In the genomic region with DNA sequence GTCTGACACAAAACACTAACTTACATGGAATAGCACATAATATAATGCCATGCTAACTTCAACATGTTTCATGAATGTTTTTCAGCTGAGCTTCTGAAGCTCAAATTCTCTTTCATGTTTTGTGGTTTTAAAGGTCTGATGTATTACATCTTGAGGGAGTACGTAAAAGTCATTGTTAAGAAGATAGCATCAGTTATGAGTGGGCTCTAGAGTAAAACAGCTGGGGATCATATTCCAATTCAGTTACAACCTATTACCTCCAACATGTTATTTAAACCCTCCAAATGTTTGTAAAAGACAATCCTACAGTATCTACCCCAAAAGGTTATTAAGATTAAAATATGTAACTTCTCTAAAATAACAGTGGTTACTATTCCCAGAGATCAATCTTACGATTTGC, we compare ENCODE assay signal across 1 cellular context.
TF ChIP-seq lines count a peak whose summit lies in the region.

No MANE protein-coding gene starts in this region.

TF ChIP-seq in HEK293, 187 proteins besides CTCF, POLR2A, EP300 and RAD21 (continued from another document):
- TF ChIP-seq ZXDB (tag by site-specific recombination; IDR thresholded peaks at IDR 0.05) = peak; percentile 65
- TF ChIP-seq ZNF302 (tag by site-specific recombination; IDR thresholded peaks at IDR 0.05; ENCODE audit: low read depth) = no peak
- 0 out of 2 replicates have a peak, but pooled peaks have one; percentile 15 for TF ChIP-seq ZNF664 (tag by site-specific recombination; IDR thresholded peaks at IDR 0.05)
- no peak for TF ChIP-seq ZNF248 (tag by site-specific recombination; IDR thresholded peaks at IDR 0.05)
- TF ChIP-seq ZNF843 (tag by site-specific recombination; IDR thresholded peaks at IDR 0.05) = peak; percentile 52; the same call in 1 of the 2 replicates
- 0 out of 2 replicates have a peak, but pooled peaks have one; percentile 24 for TF ChIP-seq GLI2 (tag by site-specific recombination; IDR thresholded peaks at IDR 0.05; ENCODE audit: borderline replicate concordance, low read depth)
- TF ChIP-seq ZFHX2 (tag by site-specific recombination; conservative IDR thresholded peaks at IDR 0.05) = no peak
- peak; percentile 38; the same call in 1 of the 2 replicates for TF ChIP-seq OSR2 (tag by site-specific recombination; IDR thresholded peaks at IDR 0.05)
- TF ChIP-seq ZBTB8A (tag by site-specific recombination; IDR thresholded peaks at IDR 0.05) = no peak
- no peak for TF ChIP-seq ZNF23 (tag by site-specific recombination; IDR thresholded peaks at IDR 0.05; ENCODE audit: borderline replicate concordance)
- TF ChIP-seq, protein P1, sequence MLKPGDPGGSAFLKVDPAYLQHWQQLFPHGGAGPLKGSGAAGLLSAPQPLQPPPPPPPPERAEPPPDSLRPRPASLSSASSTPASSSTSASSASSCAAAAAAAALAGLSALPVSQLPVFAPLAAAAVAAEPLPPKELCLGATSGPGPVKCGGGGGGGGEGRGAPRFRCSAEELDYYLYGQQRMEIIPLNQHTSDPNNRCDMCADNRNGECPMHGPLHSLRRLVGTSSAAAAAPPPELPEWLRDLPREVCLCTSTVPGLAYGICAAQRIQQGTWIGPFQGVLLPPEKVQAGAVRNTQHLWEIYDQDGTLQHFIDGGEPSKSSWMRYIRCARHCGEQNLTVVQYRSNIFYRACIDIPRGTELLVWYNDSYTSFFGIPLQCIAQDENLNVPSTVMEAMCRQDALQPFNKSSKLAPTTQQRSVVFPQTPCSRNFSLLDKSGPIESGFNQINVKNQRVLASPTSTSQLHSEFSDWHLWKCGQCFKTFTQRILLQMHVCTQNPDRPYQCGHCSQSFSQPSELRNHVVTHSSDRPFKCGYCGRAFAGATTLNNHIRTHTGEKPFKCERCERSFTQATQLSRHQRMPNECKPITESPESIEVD (tag by site-specific recombination; IDR thresholded peaks at IDR 0.05) = peak; percentile 89
- 0 out of 2 replicates have a peak, but pooled peaks have one; percentile 14 for TF ChIP-seq SP7 (tag by site-specific recombination; IDR thresholded peaks at IDR 0.05)
- no peak for TF ChIP-seq SP3 (tag by site-specific recombination; IDR thresholded peaks at IDR 0.05)
- no peak for TF ChIP-seq KLF8 (tag by site-specific recombination; IDR thresholded peaks at IDR 0.05)
- TF ChIP-seq ZNF138 (tag by site-specific recombination; IDR thresholded peaks at IDR 0.05; ENCODE audit: borderline replicate concordance) = no peak
- no peak for TF ChIP-seq ZNF624 (tag by site-specific recombination; IDR thresholded peaks at IDR 0.05)
- no peak for TF ChIP-seq ZNF239 (tag by site-specific recombination; IDR thresholded peaks at IDR 0.05)
- TF ChIP-seq MZF1 (tag by site-specific recombination; IDR thresholded peaks at IDR 0.05; ENCODE audit: borderline replicate concordance) = 0 out of 2 replicates have a peak, but pooled peaks have one; percentile 58
- TF ChIP-seq, protein P2, sequence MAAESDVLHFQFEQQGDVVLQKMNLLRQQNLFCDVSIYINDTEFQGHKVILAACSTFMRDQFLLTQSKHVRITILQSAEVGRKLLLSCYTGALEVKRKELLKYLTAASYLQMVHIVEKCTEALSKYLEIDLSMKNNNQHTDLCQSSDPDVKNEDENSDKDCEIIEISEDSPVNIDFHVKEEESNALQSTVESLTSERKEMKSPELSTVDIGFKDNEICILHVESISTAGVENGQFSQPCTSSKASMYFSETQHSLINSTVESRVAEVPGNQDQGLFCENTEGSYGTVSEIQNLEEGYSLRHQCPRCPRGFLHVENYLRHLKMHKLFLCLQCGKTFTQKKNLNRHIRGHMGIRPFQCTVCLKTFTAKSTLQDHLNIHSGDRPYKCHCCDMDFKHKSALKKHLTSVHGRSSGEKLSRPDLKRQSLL (tag by site-specific recombination; IDR thresholded peaks at IDR 0.05) = peak; percentile 78; the same call in 1 of the 2 replicates
- TF ChIP-seq ZNF2 (tag by site-specific recombination; IDR thresholded peaks at IDR 0.05) = no peak
- TF ChIP-seq, protein P3, sequence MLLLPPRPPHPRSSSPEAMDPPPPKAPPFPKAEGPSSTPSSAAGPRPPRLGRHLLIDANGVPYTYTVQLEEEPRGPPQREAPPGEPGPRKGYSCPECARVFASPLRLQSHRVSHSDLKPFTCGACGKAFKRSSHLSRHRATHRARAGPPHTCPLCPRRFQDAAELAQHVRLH (tag by site-specific recombination; IDR thresholded peaks at IDR 0.05) = 0 out of 2 replicates have a peak, but pooled peaks have one; percentile 15
- TF ChIP-seq ZNF629 (tag by site-specific recombination; IDR thresholded peaks at IDR 0.05) = peak; percentile 67
- peak; percentile 38; the same call in 1 of the 2 replicates for TF ChIP-seq KLF10 (tag by site-specific recombination; IDR thresholded peaks at IDR 0.05)
- TF ChIP-seq ZNF530 (tag by site-specific recombination; IDR thresholded peaks at IDR 0.05; ENCODE audit: low read depth) = no peak
- peak; percentile 58 for TF ChIP-seq WT1 (tag by site-specific recombination; IDR thresholded peaks at IDR 0.05)
